Comparison of ENCODE assay signal across 15 cellular contexts in genomic region chr6:158837684-158838625, GRCh38. TPM values are rescaled to one million over a fixed set of nuclear protein-coding genes. Genes with fewer than 3 reads are reported as not detected.
DNase-seq lines count a peak whose midpoint lies in the region; ATAC-seq, FAIRE-seq and TF ChIP-seq lines count a peak whose summit lies in the region.
"Had no signal": no experiment of that assay in that cellular context is flagged by ENCODE, and none has a peak within 500 bp of the region (broad histone marks: within the 10 kb centered on the region; RNA-seq: fewer than 3 reads in every experiment).

No MANE protein-coding gene starts in this region.

- POLR2A ChIA-PET in H1 (lab: Charles Lee; ENCODE audit: partially characterized antibody), result interaction anchor here (1.2 kb wide), 1 partner anchor 146 kb away, joined by 3 read pairs; no protein-coding TSS in a partner anchor

- H3K9ac ChIP-seq in H1 (replicated peaks in 1 of 4; ENCODE audit: extremely low read depth in 1 of 4, low read depth in 3 of 4, low read length in 3 of 4) (no peak overlapping the region), mesendoderm (ENCODE audit: low read length) (no peak overlapping the region)

- H4K8ac ChIP-seq in H1 (ENCODE audit: extremely low read depth, insufficient read depth, low read length) (no peak overlapping the region; the same call in 1 of the 2 replicates), mesendoderm (ENCODE audit: low read depth, low read length) (no peak overlapping the region)

- H3K79me2 ChIP-seq in H1 (ENCODE audit: control insufficient read depth in 1 of 2, insufficient read depth in 2 of 2, low read length in 2 of 2), result no peaks in the 10 kb centered on the region
- H3K79me2 ChIP-seq in mesendoderm (ENCODE audit: control insufficient read depth, insufficient read depth, low read length), result no peaks in the 10 kb centered on the region

- peaks cover 2 to 13% (median 3%) of the 10 kb centered on the region in 4 experiments; a peak in 4 of 7 replicates for H3K4me1 ChIP-seq in H1 (replicated peaks in 1 of 4; ENCODE audit: control insufficient read depth in 3 of 4, insufficient read depth in 4 of 4, low read length in 3 of 4)
- H3K4me1 ChIP-seq in mesendoderm (ENCODE audit: control insufficient read depth, low read depth, low read length), result peaks cover 3% of the 10 kb centered on the region

- no peak for TF ChIP-seq EP300 in H1 (IDR thresholded peaks at IDR 0.05; ENCODE audit: borderline replicate concordance in 1 of 2, low read depth in 2 of 2, low read length in 2 of 2)

- no peaks in the 10 kb centered on the region; the same call in 1 of the 2 replicates for H3K79me1 ChIP-seq in H1 (ENCODE audit: low read depth, low read length)
- H3K79me1 ChIP-seq in mesendoderm (ENCODE audit: low read length), result no peaks in the 10 kb centered on the region

- H3K4me2 ChIP-seq in H1 (ENCODE audit: insufficient read depth in 1 of 2, low read depth in 2 of 2, low read length in 2 of 2) (no peak overlapping the region), mesendoderm (ENCODE audit: low read length) (no peak overlapping the region)

- ATAC-seq in HG03342 (IDR thresholded peaks at IDR 0.05; ENCODE audit: unreplicated experiment) (no peak), HG02884 (IDR thresholded peaks at IDR 0.05; ENCODE audit: unreplicated experiment) (no peak)

- H4K5ac ChIP-seq in H1 (ENCODE audit: insufficient read length, low read depth, low read length) (peak overlapping the region; percentile 10), mesendoderm (ENCODE audit: low read length) (no peak overlapping the region)

- H2BK5ac ChIP-seq in H1 (ENCODE audit: low read depth, low read length) (no peak overlapping the region; the same call in 1 of the 2 replicates), mesendoderm (ENCODE audit: low read length) (no peak overlapping the region)

- 0 out of 2 replicates have a peak, but pooled peaks cover 1% of the 10 kb centered on the region for H3K23me2 ChIP-seq in H1 (ENCODE audit: low read depth, low read length)

- DNase-seq in AG20443 (ENCODE audit: low spot score), result peak; percentile 56
- peak; percentile 42 for DNase-seq in NCI-H2196 (lab: John Stamatoyannopoulos, UW; ENCODE audit: unreplicated experiment)
- no peak for DNase-seq in H1 (ENCODE audit: low read depth in 1 of 2, low spot score in 2 of 2)
- peak; percentile 40 for DNase-seq in mesendoderm
- no peak for DNase-seq in activated CD8-positive, alpha-beta memory T cell treated with anti-CD3 and anti-CD28 coated beads, Interleukin-2, amount 50 U/mL, for 4 hours
- no peak for DNase-seq in stimulated activated CD4-positive, alpha-beta T cell treated with anti-CD3 and anti-CD28 coated beads, Interleukin-1b, Interleukin-23, amount 100 ng/mL, for 48 hours
- DNase-seq: activated CD4-positive, CD25-positive, alpha-beta regulatory T cell; activated naive CD4-positive, alpha-beta T cell treated with anti-CD3 and anti-CD28 coated beads, Interleukin-2, amount 10 ng/mL, durations not matched to agents 7 days and 5 days; H7; NCI-H2227 treated with DMSO at 0.1 percent for 48 hours; substantia nigra; SW 1271 had no signal

- H3K4ac ChIP-seq in H1 (replicated peaks; ENCODE audit: insufficient read length, low read depth, low read length), result no peak overlapping the region
- H3K4ac ChIP-seq in mesendoderm (ENCODE audit: low read depth, low read length), result no peak overlapping the region

- H3K27ac ChIP-seq in H1 (ENCODE audit: low read depth, low read length), result no peak overlapping the region
- no peak overlapping the region for H3K27ac ChIP-seq in mesendoderm (ENCODE audit: low read depth, low read length)

- peak overlapping the region; percentile 75; the same call in 1 of the 2 replicates for H2AFZ ChIP-seq in H1 (ENCODE audit: low read length)

- FAIRE-seq in H1 (lab: Jason Lieb, UNC), result no peak
- FAIRE-seq: bronchial epithelial cell had no signal

- H2AK5ac ChIP-seq in H1 (ENCODE audit: low read depth, low read length) (no peak overlapping the region), mesendoderm (ENCODE audit: low read length) (no peak overlapping the region)

- H2BK120ac ChIP-seq in H1 (replicated peaks; ENCODE audit: low read depth, low read length), result no peak overlapping the region
- no peak overlapping the region for H2BK120ac ChIP-seq in mesendoderm (ENCODE audit: low read depth, low read length)

- H2BK15ac ChIP-seq in H1 (ENCODE audit: low read length), result peak overlapping the region; percentile 48; the same call in 1 of the 2 replicates
- H2BK15ac ChIP-seq in mesendoderm (replicated peaks; ENCODE audit: low read depth), result no peak overlapping the region

- WGBS in H1 (ENCODE audit: extremely low coverage in 1 of 2, insufficient coverage in 1 of 2, insufficient read length in 1 of 2, insufficient replicate concordance in 2 of 2, low coverage in 1 of 2, low lambda C conversion rate in 2 of 2, missing lambda C conversion rate in 1 of 2), 2 experiments, result 92% methylated on average over 14 of the region's 14 CpGs; no CpG with 5 or more reads in 1 of the 2 experiments
- no CpG with 5 or more reads among the region's 14 CpGs for WGBS in mesendoderm (ENCODE audit: extremely low coverage, insufficient coverage, low lambda C conversion rate)

- H3K9me3 ChIP-seq in H1 (ENCODE audit: insufficient read depth in 2 of 2, low read depth in 1 of 2, low read length in 1 of 2), result no peaks in the 10 kb centered on the region

- no peak overlapping the region; the same call in 1 of the 2 replicates for H3K18ac ChIP-seq in H1 (ENCODE audit: extremely low read depth, low read length)
- H3K18ac ChIP-seq in mesendoderm (ENCODE audit: low read length), result no peak overlapping the region

- H3K27me3 ChIP-seq in H1 (replicated peaks in 1 of 4; ENCODE audit: control insufficient read depth in 3 of 4, extremely low read depth in 1 of 4, insufficient read depth in 3 of 4, low read length in 3 of 4), result no peaks in the 10 kb centered on the region; a peak in 1 of 7 replicates
- H3K27me3 ChIP-seq in mesendoderm (ENCODE audit: insufficient read depth, low read length, poor library complexity), result no peaks in the 10 kb centered on the region

- peak overlapping the region; percentile 23; the same call in 1 of the 2 replicates for H2BK20ac ChIP-seq in H1 (ENCODE audit: low read length)

- H3K23ac ChIP-seq in H1 (ENCODE audit: insufficient read length) (no peak overlapping the region), mesendoderm (ENCODE audit: low read length) (no peak overlapping the region)

- TF ChIP-seq POLR2A in H1 (IDR thresholded peaks at IDR 0.05; ENCODE audit: control extremely low read depth in 1 of 2, low read depth in 2 of 2, low read length in 2 of 2), result no peak

- H3K4me3 ChIP-seq in H1 (ENCODE audit: extremely low read depth in 1 of 4, insufficient read depth in 2 of 4, low read depth in 3 of 4, low read length in 4 of 4), result no peak overlapping the region
- H3K4me3 ChIP-seq in mesendoderm (ENCODE audit: low read length), result no peak overlapping the region

- H3K36me3 ChIP-seq in H1 (ENCODE audit: control insufficient read depth in 2 of 4, insufficient read depth in 4 of 4, low read length in 3 of 4) (no peaks in the 10 kb centered on the region), mesendoderm (ENCODE audit: control insufficient read depth, insufficient read depth, low read length) (no peaks in the 10 kb centered on the region)

- H3K56ac ChIP-seq in H1 (replicated peaks; ENCODE audit: insufficient read length, low read depth, low read length) (peak overlapping the region; percentile 21), mesendoderm (ENCODE audit: low read length) (no peak overlapping the region)

- no peaks in the 10 kb centered on the region for H4K20me1 ChIP-seq in H1 (replicated peaks in 1 of 2; ENCODE audit: control insufficient read depth in 1 of 2, insufficient read depth in 2 of 2, low read length in 2 of 2)

- no peak overlapping the region for H3K14ac ChIP-seq in H1 (ENCODE audit: insufficient read length)

- TF ChIP-seq CTCF in H1 (IDR thresholded peaks at IDR 0.05; ENCODE audit: control extremely low read depth in 1 of 3, insufficient read depth in 1 of 3, low read depth in 1 of 3, low read length in 3 of 3), result no peak

- CTCF ChIA-PET in H1 (lab: Charles Lee; ENCODE audit: partially characterized antibody), result interaction anchor here (1.8 to 2.0 kb wide), 2 partner anchors 15 to 272 kb away, joined by 4 read pairs; no protein-coding TSS in a partner anchor

- no peak for TF ChIP-seq RAD21 in H1 (IDR thresholded peaks at IDR 0.05 in 1 of 2, conservative IDR thresholded peaks at IDR 0.05 in 1 of 2; ENCODE audit: low read depth in 2 of 2, low read length in 2 of 2)

- peak overlapping the region; percentile 60; the same call in 1 of the 2 replicates for H2BK12ac ChIP-seq in H1 (ENCODE audit: low read depth, low read length)

- no peak overlapping the region for H4K91ac ChIP-seq in H1 (replicated peaks; ENCODE audit: insufficient read length, low read length)

TF ChIP-seq in H1, 55 proteins besides CTCF, POLR2A, EP300 and RAD21 (continues in another document):
- no peak for TF ChIP-seq RNF2 (IDR thresholded peaks at IDR 0.05; ENCODE audit: borderline replicate concordance, low read depth, low read length, missing control alignments, poor library complexity, severe bottlenecking)
- TF ChIP-seq ATF3 (IDR thresholded peaks at IDR 0.05; ENCODE audit: insufficient read depth, low read depth, low read length), result no peak
- no peak for TF ChIP-seq RXRA (IDR thresholded peaks at IDR 0.05; ENCODE audit: insufficient read depth, low read depth, low read length)
- TF ChIP-seq KDM1A (IDR thresholded peaks at IDR 0.05; ENCODE audit: borderline replicate concordance, low read length), result no peak
- TF ChIP-seq NANOG (IDR thresholded peaks at IDR 0.05; ENCODE audit: insufficient read depth, low read depth, low read length, poor library complexity, severe bottlenecking), result no peak
- TF ChIP-seq MAFK (IDR thresholded peaks at IDR 0.05; ENCODE audit: low read depth, low read length), result no peak
- no peak for TF ChIP-seq KDM4A (IDR thresholded peaks at IDR 0.05; ENCODE audit: low read depth, low read length, severe bottlenecking)
- TF ChIP-seq EGR1 (IDR thresholded peaks at IDR 0.05; ENCODE audit: borderline replicate concordance, low read depth, low read length), result no peak

RNA-seq across cellular contexts. Expression of gene EZR, which starts 18.8 kb away (rescaled TPM):
- total RNA-seq in H1 (2021; fragmentation: NEBNext Ultra II Directional; extraction: Animal tissue kit (Norgen Biotek cat#: 25700)), result 286 and 287 TPM in 2 replicates
- polyA plus RNA-seq in H1 (2011; rRNA removed), result 122 and 138 TPM in 2 replicates
- 180 TPM for polyA plus RNA-seq in H1 (2011; cell fraction: cytosol; rRNA removed)
- polyA plus RNA-seq in H1 (2011; cell fraction: nucleus; rRNA removed), result 214 TPM
- polyA plus RNA-seq in H1 (2012, experiment 1 of 2), result 182 to 212 TPM (median 197 TPM) in 4 replicates
- polyA plus RNA-seq in H1 (2012, experiment 2 of 2), result 94.1 TPM
- 180 TPM for polyA plus RNA-seq in H1 (2013, experiment 1 of 2)
- polyA plus RNA-seq in H1 (2013, experiment 2 of 2), result 182 TPM
- polyA minus RNA-seq in H1 (2011; rRNA and poly(A)+ RNA removed), result 153 and 157 TPM in 2 replicates
- 91.7 TPM for polyA minus RNA-seq in H1 (2011; cell fraction: cytosol; rRNA and poly(A)+ RNA removed)
- polyA minus RNA-seq in H1 (2011; cell fraction: nucleus; rRNA and poly(A)+ RNA removed), result 77.4 TPM
- 145 TPM for polyA plus RNA-seq in mesendoderm (2013, experiment 1 of 2)
- polyA plus RNA-seq in mesendoderm (2013, experiment 2 of 2), result 153 TPM

Comparison
In these comparisons a context has a peak if more than half of its experiments do, and no peak if none do; other contexts are left out.
1. DNase-seq: peak in AG20443 (single experiment), NCI-H2196 (single experiment) and mesendoderm (single experiment); none in H1 (0 of 2), activated CD8-positive, alpha-beta memory T cell treated with anti-CD3 and anti-CD28 coated beads, Interleukin-2, amount 50 U/mL, for 4 hours (single experiment) and stimulated activated CD4-positive, alpha-beta T cell treated with anti-CD3 and anti-CD28 coated beads, Interleukin-1b, Interleukin-23, amount 100 ng/mL, for 48 hours (single experiment).